ENCODE assay signal across 1 cellular context in the genomic region with DNA sequence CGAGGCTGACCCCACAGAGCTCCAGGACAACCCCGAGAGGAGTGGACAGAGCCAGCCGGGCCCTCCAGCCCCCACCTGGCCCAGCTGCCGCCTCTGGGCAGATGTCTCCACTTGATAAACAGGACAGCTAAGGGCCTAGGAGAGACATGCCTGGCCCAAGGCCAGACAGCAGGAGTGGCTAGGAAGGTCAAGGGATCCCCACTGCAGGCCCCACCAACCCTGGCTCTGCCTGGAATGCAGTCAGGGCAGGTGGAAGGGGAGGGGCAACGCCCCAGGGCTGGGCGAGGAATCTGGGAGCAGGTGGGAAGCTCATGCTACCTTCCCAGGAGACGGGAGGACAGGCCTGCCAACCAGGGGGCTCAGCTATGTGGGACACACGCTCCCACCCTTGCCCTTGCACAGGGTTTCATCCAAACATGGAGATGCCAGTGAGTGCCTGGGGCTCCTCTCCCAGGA.
TF ChIP-seq lines count a peak whose summit lies in the region.

No MANE protein-coding gene starts in this region.

TF ChIP-seq in K562, 482 proteins besides CTCF, POLR2A, EP300 and RAD21 (continued from another document):
- TF ChIP-seq, protein P1, sequence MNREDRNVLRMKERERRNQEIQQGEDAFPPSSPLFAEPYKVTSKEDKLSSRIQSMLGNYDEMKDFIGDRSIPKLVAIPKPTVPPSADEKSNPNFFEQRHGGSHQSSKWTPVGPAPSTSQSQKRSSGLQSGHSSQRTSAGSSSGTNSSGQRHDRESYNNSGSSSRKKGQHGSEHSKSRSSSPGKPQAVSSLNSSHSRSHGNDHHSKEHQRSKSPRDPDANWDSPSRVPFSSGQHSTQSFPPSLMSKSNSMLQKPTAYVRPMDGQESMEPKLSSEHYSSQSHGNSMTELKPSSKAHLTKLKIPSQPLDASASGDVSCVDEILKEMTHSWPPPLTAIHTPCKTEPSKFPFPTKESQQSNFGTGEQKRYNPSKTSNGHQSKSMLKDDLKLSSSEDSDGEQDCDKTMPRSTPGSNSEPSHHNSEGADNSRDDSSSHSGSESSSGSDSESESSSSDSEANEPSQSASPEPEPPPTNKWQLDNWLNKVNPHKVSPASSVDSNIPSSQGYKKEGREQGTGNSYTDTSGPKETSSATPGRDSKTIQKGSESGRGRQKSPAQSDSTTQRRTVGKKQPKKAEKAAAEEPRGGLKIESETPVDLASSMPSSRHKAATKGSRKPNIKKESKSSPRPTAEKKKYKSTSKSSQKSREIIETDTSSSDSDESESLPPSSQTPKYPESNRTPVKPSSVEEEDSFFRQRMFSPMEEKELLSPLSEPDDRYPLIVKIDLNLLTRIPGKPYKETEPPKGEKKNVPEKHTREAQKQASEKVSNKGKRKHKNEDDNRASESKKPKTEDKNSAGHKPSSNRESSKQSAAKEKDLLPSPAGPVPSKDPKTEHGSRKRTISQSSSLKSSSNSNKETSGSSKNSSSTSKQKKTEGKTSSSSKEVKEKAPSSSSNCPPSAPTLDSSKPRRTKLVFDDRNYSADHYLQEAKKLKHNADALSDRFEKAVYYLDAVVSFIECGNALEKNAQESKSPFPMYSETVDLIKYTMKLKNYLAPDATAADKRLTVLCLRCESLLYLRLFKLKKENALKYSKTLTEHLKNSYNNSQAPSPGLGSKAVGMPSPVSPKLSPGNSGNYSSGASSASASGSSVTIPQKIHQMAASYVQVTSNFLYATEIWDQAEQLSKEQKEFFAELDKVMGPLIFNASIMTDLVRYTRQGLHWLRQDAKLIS (CRISPR knock-in tag; IDR thresholded peaks at IDR 0.05) = 0 out of 2 replicates have a peak, but pooled peaks have one; percentile 21
- TF ChIP-seq THRAP3 (IDR thresholded peaks at IDR 0.05; ENCODE audit: borderline replicate concordance) = no peak
- no peak; the same call in 1 of the 2 replicates for TF ChIP-seq RBFOX2 (IDR thresholded peaks at IDR 0.05; ENCODE audit: low read depth, low read length)
- TF ChIP-seq ADNP (tag; IDR thresholded peaks at IDR 0.05) = peak; percentile 3; the same call in 1 of the 2 replicates
- TF ChIP-seq, protein P2, sequence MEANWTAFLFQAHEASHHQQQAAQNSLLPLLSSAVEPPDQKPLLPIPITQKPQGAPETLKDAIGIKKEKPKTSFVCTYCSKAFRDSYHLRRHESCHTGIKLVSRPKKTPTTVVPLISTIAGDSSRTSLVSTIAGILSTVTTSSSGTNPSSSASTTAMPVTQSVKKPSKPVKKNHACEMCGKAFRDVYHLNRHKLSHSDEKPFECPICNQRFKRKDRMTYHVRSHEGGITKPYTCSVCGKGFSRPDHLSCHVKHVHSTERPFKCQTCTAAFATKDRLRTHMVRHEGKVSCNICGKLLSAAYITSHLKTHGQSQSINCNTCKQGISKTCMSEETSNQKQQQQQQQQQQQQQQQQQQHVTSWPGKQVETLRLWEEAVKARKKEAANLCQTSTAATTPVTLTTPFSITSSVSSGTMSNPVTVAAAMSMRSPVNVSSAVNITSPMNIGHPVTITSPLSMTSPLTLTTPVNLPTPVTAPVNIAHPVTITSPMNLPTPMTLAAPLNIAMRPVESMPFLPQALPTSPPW (CRISPR knock-in tag; IDR thresholded peaks at IDR 0.05) = peak; percentile 79
- no peak for TF ChIP-seq XRCC3 (IDR thresholded peaks at IDR 0.05)
- peak; percentile 84 for TF ChIP-seq ARID1B (IDR thresholded peaks at IDR 0.05)
- TF ChIP-seq, protein P3, sequence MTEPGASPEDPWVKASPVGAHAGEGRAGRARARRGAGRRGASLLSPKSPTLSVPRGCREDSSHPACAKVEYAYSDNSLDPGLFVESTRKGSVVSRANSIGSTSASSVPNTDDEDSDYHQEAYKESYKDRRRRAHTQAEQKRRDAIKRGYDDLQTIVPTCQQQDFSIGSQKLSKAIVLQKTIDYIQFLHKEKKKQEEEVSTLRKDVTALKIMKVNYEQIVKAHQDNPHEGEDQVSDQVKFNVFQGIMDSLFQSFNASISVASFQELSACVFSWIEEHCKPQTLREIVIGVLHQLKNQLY (CRISPR knock-in tag; conservative IDR thresholded peaks at IDR 0.05) = 0 out of 4 replicates have a peak, but pooled peaks of 1 of the 2 experiments have one; percentile 65
- TF ChIP-seq TAL1 (IDR thresholded peaks at IDR 0.05) = peak; percentile 87
- peak; percentile 22 for TF ChIP-seq SOX6 (IDR thresholded peaks at IDR 0.05)
- peak; percentile 53; the same call in 1 of the 2 replicates for TF ChIP-seq JUND (IDR thresholded peaks at IDR 0.05; ENCODE audit: borderline replicate concordance, low read depth, low read length)
- no peak; the same call in 2 of the 3 replicates for TF ChIP-seq JUND (tag; IDR thresholded peaks at IDR 0.05; ENCODE audit: borderline replicate concordance, low read depth, low read length)
- no peak for TF ChIP-seq POLR3A (IDR thresholded peaks at IDR 0.05; ENCODE audit: borderline replicate concordance, extremely low read depth, insufficient read depth, insufficient read length)
- TF ChIP-seq, protein P4, sequence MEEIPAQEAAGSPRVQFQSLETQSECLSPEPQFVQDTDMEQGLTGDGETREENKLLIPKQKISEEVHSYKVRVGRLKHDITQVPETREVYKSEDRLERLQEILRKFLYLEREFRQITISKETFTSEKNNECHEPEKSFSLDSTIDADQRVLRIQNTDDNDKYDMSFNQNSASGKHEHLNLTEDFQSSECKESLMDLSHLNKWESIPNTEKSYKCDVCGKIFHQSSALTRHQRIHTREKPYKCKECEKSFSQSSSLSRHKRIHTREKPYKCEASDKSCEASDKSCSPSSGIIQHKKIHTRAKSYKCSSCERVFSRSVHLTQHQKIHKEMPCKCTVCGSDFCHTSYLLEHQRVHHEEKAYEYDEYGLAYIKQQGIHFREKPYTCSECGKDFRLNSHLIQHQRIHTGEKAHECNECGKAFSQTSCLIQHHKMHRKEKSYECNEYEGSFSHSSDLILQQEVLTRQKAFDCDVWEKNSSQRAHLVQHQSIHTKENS (CRISPR knock-in tag; IDR thresholded peaks at IDR 0.05) = no peak
- peak; percentile 33 for TF ChIP-seq SMAD1 (IDR thresholded peaks at IDR 0.05; ENCODE audit: low read depth, low read length, partially characterized antibody)
- peak; percentile 76; the same call in 1 of the 2 replicates for TF ChIP-seq ZNF133 (CRISPR knock-in tag; IDR thresholded peaks at IDR 0.05)
TF ChIP-seq in K562: peak in this region for 53.
